Comparison of ENCODE assay signal across 9 cellular contexts in the genomic region with DNA sequence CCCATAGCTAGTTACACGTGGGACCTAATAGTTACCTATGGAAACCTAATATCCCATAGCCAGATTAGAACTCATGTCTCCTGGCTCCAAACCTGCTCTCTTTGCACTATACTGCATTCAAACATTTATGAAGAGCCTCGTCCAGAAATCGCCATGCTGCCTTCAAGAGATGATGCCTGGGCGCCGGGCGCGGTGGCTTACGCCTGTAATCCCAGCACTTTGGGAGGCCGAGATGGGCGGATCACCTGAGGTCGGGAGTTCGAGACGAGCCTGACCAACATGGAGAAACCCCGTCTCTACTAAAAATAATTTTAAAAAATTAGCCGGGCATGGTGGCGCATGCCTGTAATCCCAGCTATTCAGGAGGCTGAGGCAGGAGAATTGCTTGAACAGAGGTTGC. TPM values are rescaled to one million over a fixed set of nuclear protein-coding genes. Genes with fewer than 3 reads are reported as not detected.
DNase-seq lines count a peak whose midpoint lies in the region; ATAC-seq, FAIRE-seq and TF ChIP-seq lines count a peak whose summit lies in the region.
"Not testable (repeated sequence)": the region's sequence is repeated elsewhere in the genome, so short reads cannot be mapped to it uniquely, and the experiment has no call there.
"Had no signal": no experiment of that assay in that cellular context is flagged by ENCODE, and none has a peak within 500 bp of the region (broad histone marks: within the 10 kb centered on the region; RNA-seq: fewer than 3 reads in every experiment).

No MANE protein-coding gene starts in this region.

- POLR2A ChIA-PET in CD8-positive, alpha-beta memory T cell (lab: Charles Lee) = interaction anchor here (0.7 to 2.1 kb wide), 3 partner anchors 12 to 87 kb away, joined by 3 to 5 read pairs (median 5); no protein-coding TSS in a partner anchor
- POLR2A ChIA-PET in K562 (lab: Yijun Ruan, JAX) = interaction anchor here (0.6 kb wide), 1 partner anchor 56 kb away, joined by 8 read pairs; no protein-coding TSS in a partner anchor

- H3K27me3 Mint-ChIP-seq in CD8-positive, alpha-beta memory T cell; activated T-cell treated with anti-CD3 and anti-CD28 coated beads, Interleukin-2, amount 50 U/mL, for 24 hours; nephron (ENCODE audit: low read depth): not testable (repeated sequence)

- not testable (repeated sequence) for DNase-seq in CD8-positive, alpha-beta memory T cell; K562 (ENCODE audit: extremely low read depth in 1 of 4, low spot score in 3 of 4); right atrium auricular region (ENCODE audit: low spot score); thyroid gland
- peak; percentile 13 for DNase-seq in activated T-cell treated with anti-CD3 and anti-CD28 coated beads, Interleukin-2, amount 50 U/mL, for 24 hours

- not testable (repeated sequence) for FAIRE-seq in K562 (lab: Jason Lieb, UNC)

- BruUV-seq in K562 (replicated peaks; lab: Mats Ljungman, UMichigan) = not testable (repeated sequence)

- H3K4me1 Mint-ChIP-seq in CD8-positive, alpha-beta memory T cell = peaks cover 16 to 24% (median 23%) of the 10 kb centered on the region in 3 donors
- peaks cover 28% of the 10 kb centered on the region for H3K4me1 Mint-ChIP-seq in activated T-cell treated with anti-CD3 and anti-CD28 coated beads, Interleukin-2, amount 50 U/mL, for 24 hours (ENCODE audit: low read depth)
- peaks cover 11% of the 10 kb centered on the region for H3K4me1 Mint-ChIP-seq in nephron

- H2AFZ ChIP-seq in K562 (ENCODE audit: low read depth, low read length) = peak overlapping the region; percentile 93

- not testable (repeated sequence) for H3K36me3 ChIP-seq in CD8-positive, alpha-beta memory T cell (ENCODE audit: insufficient read depth, low read length); K562 (ENCODE audit: control insufficient read depth, insufficient read depth, low read length); right atrium auricular region; rectal smooth muscle tissue (ENCODE audit: control insufficient read depth, insufficient read depth, low read length); thyroid gland

- not testable (repeated sequence) for H3K9me3 Mint-ChIP-seq in CD8-positive, alpha-beta memory T cell; activated T-cell treated with anti-CD3 and anti-CD28 coated beads, Interleukin-2, amount 50 U/mL, for 24 hours; nephron

- not testable (repeated sequence) for H3K27me3 ChIP-seq in CD8-positive, alpha-beta memory T cell (ENCODE audit: insufficient read depth, low read length, poor library complexity, severe bottlenecking); K562 (ENCODE audit: control insufficient read depth in 2 of 2, insufficient read depth in 2 of 2, low read length in 2 of 2); right atrium auricular region; rectal smooth muscle tissue (ENCODE audit: control insufficient read depth, insufficient read depth, low read length); thyroid gland

- not testable (repeated sequence) for H3K4me1 ChIP-seq in CD8-positive, alpha-beta memory T cell (ENCODE audit: insufficient read depth, low read length); rectal smooth muscle tissue (ENCODE audit: control insufficient read depth, insufficient read depth, low read length)
- H3K4me1 ChIP-seq in K562 (replicated peaks in 1 of 2; ENCODE audit: control insufficient read depth in 2 of 2, insufficient read depth in 2 of 2, low read length in 2 of 2) (peaks cover 5 to 24% of the 10 kb centered on the region in 2 experiments; a peak in 4 of 5 replicates), right atrium auricular region (peaks cover 0 to 32% of the 10 kb centered on the region in 2 donors), thyroid gland (peaks cover 19 to 24% of the 10 kb centered on the region in 2 donors)

- not testable (repeated sequence) for TF ChIP-seq RAD21 in K562 (CRISPR knock-in tag; conservative IDR thresholded peaks at IDR 0.05 in 1 of 2, IDR thresholded peaks at IDR 0.05 in 1 of 2)

- CTCF ChIA-PET in CD8-positive, alpha-beta memory T cell (lab: Charles Lee) = interaction anchor here (0.7 to 2.6 kb wide), 3 partner anchors 23 to 106 kb away, joined by 3 to 8 read pairs (median 4); no protein-coding TSS in a partner anchor
- CTCF ChIA-PET in K562 (lab: Yijun Ruan, JAX; ENCODE audit: low intra/inter-chr PET ratio) = not testable (repeated sequence)

- TF ChIP-seq CTCF in K562 (IDR thresholded peaks at IDR 0.05 in 2 of 3, conservative IDR thresholded peaks at IDR 0.05 in 1 of 3; ENCODE audit: insufficient read depth in 2 of 3, low read depth in 1 of 3, low read length in 3 of 3); right atrium auricular region (IDR thresholded peaks at IDR 0.05); nephron (IDR thresholded peaks at IDR 0.05; ENCODE audit: unreplicated experiment in 3 of 3); thyroid gland (IDR thresholded peaks at IDR 0.05): not testable (repeated sequence)

- H3K79me2 ChIP-seq in K562 (ENCODE audit: control insufficient read depth, insufficient read depth, low read length) = peaks cover 37% of the 10 kb centered on the region

- H3K27ac Mint-ChIP-seq in CD8-positive, alpha-beta memory T cell = peak overlapping the region in 4 of 8 donors; percentile 51 to 82 (median 70)
- H3K27ac Mint-ChIP-seq in activated T-cell treated with anti-CD3 and anti-CD28 coated beads, Interleukin-2, amount 50 U/mL, for 24 hours; nephron: not testable (repeated sequence)

- not testable (repeated sequence) for TF ChIP-seq EP300 in K562 (IDR thresholded peaks at IDR 0.05; ENCODE audit: low read length)

- 96% methylated on average over 16 of the region's 16 CpGs for WGBS in K562 (ENCODE audit: insufficient coverage, low coverage, missing lambda C conversion rate)
- 97 to 100% methylated on average over 16 of the region's 16 CpGs for WGBS in thyroid gland, 2 donors

- not testable (repeated sequence) for H4K20me1 ChIP-seq in K562 (replicated peaks; ENCODE audit: control insufficient read depth, insufficient read depth, low read length)

- H3K9me3 ChIP-seq in CD8-positive, alpha-beta memory T cell (ENCODE audit: low read length); K562 (replicated peaks; ENCODE audit: control insufficient read depth, insufficient read depth, low read depth, low read length); right atrium auricular region; thyroid gland: not testable (repeated sequence)

- H3K9me1 ChIP-seq in K562 (ENCODE audit: control insufficient read depth, insufficient read depth, low read length) = not testable (repeated sequence)

- peak overlapping the region; percentile 32 to 86 (median 68) for H3K4me3 Mint-ChIP-seq in CD8-positive, alpha-beta memory T cell
- H3K4me3 Mint-ChIP-seq in activated T-cell treated with anti-CD3 and anti-CD28 coated beads, Interleukin-2, amount 50 U/mL, for 24 hours = not testable (repeated sequence)
- H3K4me3 Mint-ChIP-seq in nephron = peak overlapping the region; percentile 64 to 74 (median 72)

- H3K27ac ChIP-seq in CD8-positive, alpha-beta memory T cell (ENCODE audit: low read depth, low read length); K562 (ENCODE audit: extremely low read depth, low read depth, low read length): not testable (repeated sequence)
- peak overlapping the region; percentile 84 to 92 for H3K27ac ChIP-seq in right atrium auricular region
- H3K27ac ChIP-seq in rectal smooth muscle tissue (ENCODE audit: low read depth, low read length) = peak overlapping the region; percentile 24
- H3K27ac ChIP-seq in thyroid gland = peak overlapping the region in 2 of 3 donors; percentile 96 to 100

- TF ChIP-seq POLR2A in K562 (conservative IDR thresholded peaks at IDR 0.05); thyroid gland (IDR thresholded peaks at IDR 0.05): not testable (repeated sequence)

- intact Hi-C loops in K562 (cut with micrococcal nuclease) = not testable (repeated sequence)
- intact Hi-C loops in thyroid gland (cut with DNase I) = loop anchor here (5.0 kb wide), 1 partner anchor 37 kb away; no protein-coding TSS in a partner anchor

- in situ Hi-C loops in K562 (cut with MboI) = not testable (repeated sequence)

- H3K9ac ChIP-seq in K562 (ENCODE audit: insufficient read depth in 1 of 2, low read depth in 2 of 2, low read length in 2 of 2); rectal smooth muscle tissue (ENCODE audit: low read length): not testable (repeated sequence)

- H3K4me2 ChIP-seq in K562 (ENCODE audit: insufficient read depth, low read length) = not testable (repeated sequence)

- not testable (repeated sequence) for ATAC-seq in K562

- not testable (repeated sequence) for H3K4me3 ChIP-seq in CD8-positive, alpha-beta memory T cell (ENCODE audit: low read length); K562; right atrium auricular region; rectal smooth muscle tissue (ENCODE audit: low read length); thyroid gland (replicated peaks in 1 of 3)

- peaks cover 0 to 11% (median 0%) of the 10 kb centered on the region in 3 donors for H3K36me3 Mint-ChIP-seq in CD8-positive, alpha-beta memory T cell
- H3K36me3 Mint-ChIP-seq in activated T-cell treated with anti-CD3 and anti-CD28 coated beads, Interleukin-2, amount 50 U/mL, for 24 hours (ENCODE audit: low read depth) = peaks cover 13% of the 10 kb centered on the region
- not testable (repeated sequence) for H3K36me3 Mint-ChIP-seq in nephron (ENCODE audit: low read depth)

RNA-seq across cellular contexts. Expression of a gene that starts 1.3 kb away (rescaled TPM):
- total RNA-seq in CD8-positive, alpha-beta memory T cell = 10 to 100 TPM; 55.7 to 58.8 TPM
- polyA plus RNA-seq in CD8-positive, alpha-beta memory T cell = 192 TPM
- 23.5 and 58.7 TPM in 2 replicates for total RNA-seq in K562 (2011; cell fraction: chromatin; rRNA removed; ENCODE audit: low replicate concordance)
- 14.5 and 19.2 TPM in 2 replicates for total RNA-seq in K562 (2011; cell fraction: nucleolus; rRNA removed)
- 38.3 and 72.2 TPM in 2 replicates for total RNA-seq in K562 (2011; cell fraction: nucleoplasm; rRNA removed)
- 75.0 and 82.8 TPM in 2 replicates for total RNA-seq in K562 (2014; rRNA removed)
- total RNA-seq in K562 (2014; rRNA removed; fragmentation: Illumina TruSeq; extraction: Trizol) = 54.2 and 65.9 TPM in 2 replicates
- total RNA-seq in K562 (2015; rRNA removed; fragmentation: Illumina TruSeq; extraction: Trizol) = 39.9 and 43.8 TPM in 2 replicates
- 92.0 and 104 TPM in 2 replicates for total RNA-seq in K562 (2021)
- polyA plus RNA-seq in K562 (2011; rRNA removed) = 59.7 and 86.1 TPM in 2 replicates
- 22.1 and 33.5 TPM in 2 replicates for polyA plus RNA-seq in K562 (2011; cell fraction: cytosol; rRNA removed)
- 22.5 and 23.2 TPM in 2 replicates for polyA plus RNA-seq in K562 (2011; cell fraction: nucleus; rRNA removed)
- 43.9 and 85.0 TPM in 2 replicates for polyA plus RNA-seq in K562 (2012)
- polyA plus RNA-seq in K562 (2014; fragmentation: Illumina TruSeq; extraction: Trizol) = 128 and 151 TPM in 2 replicates
- polyA plus RNA-seq in K562 (2014; fragmentation: Nextera tagmentation; extraction: Ambion mirVana) = 10 to 100 TPM; 32.7 to 46.1 TPM
- polyA plus RNA-seq in K562 (2014; rRNA removed) = 76.6 and 76.8 TPM in 2 replicates
- 71.5 and 74.0 TPM in 2 replicates for polyA minus RNA-seq in K562 (2011; rRNA and poly(A)+ RNA removed)
- 31.1 and 38.9 TPM in 2 replicates for polyA minus RNA-seq in K562 (2011; cell fraction: cytosol; rRNA and poly(A)+ RNA removed)
- polyA minus RNA-seq in K562 (2011; cell fraction: nucleus; rRNA and poly(A)+ RNA removed) = 13.3 and 18.5 TPM in 2 replicates
- 100 to 1,000 TPM; 135 TPM for total RNA-seq in right atrium auricular region
- 100 to 1,000 TPM; 239 to 600 (median 253) TPM for total RNA-seq in thyroid gland

RNA-seq across cellular contexts. Expression of a gene that starts 46.8 kb away (rescaled TPM):
- under 1 TPM; 0.37 to 0.38 TPM for total RNA-seq in CD8-positive, alpha-beta memory T cell
- polyA plus RNA-seq in CD8-positive, alpha-beta memory T cell = 0.26 TPM
- total RNA-seq in K562 (2011; cell fraction: chromatin; rRNA removed; ENCODE audit: low replicate concordance) = not detected in 2 replicates
- 0.50 TPM in 1 of 2 replicates, not detected in the other for total RNA-seq in K562 (2011; cell fraction: nucleolus; rRNA removed)
- not detected in 2 replicates for total RNA-seq in K562 (2011; cell fraction: nucleoplasm; rRNA removed)
- total RNA-seq in K562 (2014; rRNA removed) = 0.09 TPM in 1 of 2 replicates, not detected in the other
- total RNA-seq in K562 (2014; rRNA removed; fragmentation: Illumina TruSeq; extraction: Trizol) = 0.36 TPM in 1 of 2 replicates, not detected in the other
- total RNA-seq in K562 (2015; rRNA removed; fragmentation: Illumina TruSeq; extraction: Trizol) = not detected in 2 replicates
- total RNA-seq in K562 (2021) = 0.13 and 0.35 TPM in 2 replicates
- 0.26 and 0.45 TPM in 2 replicates for polyA plus RNA-seq in K562 (2011; rRNA removed)
- polyA plus RNA-seq in K562 (2011; cell fraction: cytosol; rRNA removed) = 0.07 and 0.21 TPM in 2 replicates
- polyA plus RNA-seq in K562 (2011; cell fraction: nucleus; rRNA removed) = 1.4 TPM in 2 replicates
- 0.26 and 1.6 TPM in 2 replicates for polyA plus RNA-seq in K562 (2012)
- polyA plus RNA-seq in K562 (2014; fragmentation: Illumina TruSeq; extraction: Trizol) = 0.36 TPM in 1 of 2 replicates, not detected in the other
- polyA plus RNA-seq in K562 (2014; fragmentation: Nextera tagmentation; extraction: Ambion mirVana) = under 1 TPM in 1 of 2 experiments, not detected in 1; 0.13 TPM
- 0.58 TPM in 1 of 2 replicates, not detected in the other for polyA plus RNA-seq in K562 (2014; rRNA removed)
- 0.18 and 0.46 TPM in 2 replicates for polyA minus RNA-seq in K562 (2011; rRNA and poly(A)+ RNA removed)
- not detected in 2 replicates for polyA minus RNA-seq in K562 (2011; cell fraction: cytosol; rRNA and poly(A)+ RNA removed)
- polyA minus RNA-seq in K562 (2011; cell fraction: nucleus; rRNA and poly(A)+ RNA removed) = 0.27 TPM in 1 of 2 replicates, not detected in the other
- total RNA-seq in right atrium auricular region = under 1 TPM in 1 of 2 donors, not detected in 1; 0.39 TPM
- total RNA-seq in thyroid gland = 1 to 10 TPM in 3 of 4 donors, under 1 TPM in 1; 0.40 to 2.4 (median 1.4) TPM
- total RNA-seq: Calu3, PC-3 had no signal
